Comparison of ENCODE assay signal across 23 cellular contexts in genomic region chr19:16133818-16134217, GRCh38. TPM values are rescaled to one million over a fixed set of nuclear protein-coding genes. Genes with fewer than 3 reads are reported as not detected.
DNase-seq lines count a peak whose midpoint lies in the region; ATAC-seq and TF ChIP-seq lines count a peak whose summit lies in the region.
"Had no signal": no experiment of that assay in that cellular context is flagged by ENCODE, and none has a peak within 500 bp of the region (broad histone marks: within the 10 kb centered on the region; RNA-seq: fewer than 3 reads in every experiment).

No MANE protein-coding gene starts in this region.

- H2BK5ac ChIP-seq in mesendoderm (ENCODE audit: low read length) = no peak overlapping the region

- H3K4me1 ChIP-seq in CD8-positive, alpha-beta memory T cell (ENCODE audit: insufficient read depth, low read length) = peaks cover 5% of the 10 kb centered on the region
- peaks cover 17% of the 10 kb centered on the region for H3K4me1 ChIP-seq in OCI-LY7 (ENCODE audit: insufficient read depth, low read length, poor library complexity, severe bottlenecking)
- H3K4me1 ChIP-seq in mesendoderm (ENCODE audit: control insufficient read depth, low read depth, low read length) = no peaks in the 10 kb centered on the region
- H3K4me1 ChIP-seq: prostate gland had no signal

- peak overlapping the region in 6 of 8 donors; percentile 28 to 77 (median 62) for H3K27ac Mint-ChIP-seq in CD8-positive, alpha-beta memory T cell
- peak overlapping the region; percentile 73 to 76 for H3K27ac Mint-ChIP-seq in natural killer cell
- H3K27ac Mint-ChIP-seq: nephron, type B pancreatic cell had no signal

- H2BK120ac ChIP-seq in mesendoderm (ENCODE audit: low read depth, low read length) = no peak overlapping the region

- H3K9me3 Mint-ChIP-seq in CD8-positive, alpha-beta memory T cell = no peaks in the 10 kb centered on the region
- peaks cover 9 to 11% of the 10 kb centered on the region in 2 donors for H3K9me3 Mint-ChIP-seq in natural killer cell
- H3K9me3 Mint-ChIP-seq: nephron, type B pancreatic cell had no signal

- H3K79me2 ChIP-seq in OCI-LY7 (ENCODE audit: insufficient read depth, low read depth, low read length) (no peaks in the 10 kb centered on the region), mesendoderm (ENCODE audit: control insufficient read depth, insufficient read depth, low read length) (no peaks in the 10 kb centered on the region)

- H2AK5ac ChIP-seq in mesendoderm (ENCODE audit: low read length) = no peak overlapping the region

- H3K4me2 ChIP-seq in OCI-LY7 (ENCODE audit: low read length) (no peak overlapping the region), mesendoderm (ENCODE audit: low read length) (no peak overlapping the region)

- WGBS in mesendoderm (ENCODE audit: extremely low coverage, insufficient coverage, low lambda C conversion rate) = no CpG with 5 or more reads among the region's 4 CpGs

- POLR2A ChIA-PET in CD8-positive, alpha-beta memory T cell (lab: Charles Lee) = no interaction called here
- POLR2A ChIA-PET in OCI-LY7 (lab: Charles Lee) = interaction anchor here (0.7 kb wide), 1 partner anchor 12 kb away, joined by 3 read pairs; no protein-coding TSS in a partner anchor
- POLR2A ChIA-PET in GM10248 (lab: Yijun Ruan, JAX) = interaction anchor here (0.6 to 1.0 kb wide), 4 partner anchors 14 to 60 kb away, joined by 3 to 7 read pairs (median 5); no protein-coding TSS in a partner anchor

- no peak overlapping the region for H3K4ac ChIP-seq in mesendoderm (ENCODE audit: low read depth, low read length)

- H3K27me3 ChIP-seq in CD8-positive, alpha-beta memory T cell (ENCODE audit: insufficient read depth, low read length, poor library complexity, severe bottlenecking) = no peaks in the 10 kb centered on the region
- H3K27me3 ChIP-seq in mesendoderm (ENCODE audit: insufficient read depth, low read length, poor library complexity) = no peaks in the 10 kb centered on the region
- H3K27me3 ChIP-seq: stomach had no signal

- no peaks in the 10 kb centered on the region for H3K9me2 ChIP-seq in OCI-LY7 (ENCODE audit: insufficient read depth, low read length)

- H3K4me3 Mint-ChIP-seq in CD8-positive, alpha-beta memory T cell = no peak overlapping the region
- H3K4me3 Mint-ChIP-seq in natural killer cell = no peak overlapping the region
- H3K4me3 Mint-ChIP-seq: nephron, type B pancreatic cell had no signal

- H3K4me3 ChIP-seq in CD8-positive, alpha-beta memory T cell (ENCODE audit: low read length) = no peak overlapping the region
- no peak overlapping the region for H3K4me3 ChIP-seq in OCI-LY7 (ENCODE audit: low read depth, low read length, poor library complexity, severe bottlenecking)
- H3K4me3 ChIP-seq in mesendoderm (ENCODE audit: low read length) = no peak overlapping the region
- H3K4me3 ChIP-seq: prostate gland, stomach had no signal

- no peak for TF ChIP-seq CTCF in OCI-LY7 (conservative IDR thresholded peaks at IDR 0.05; ENCODE audit: low read length)
- TF ChIP-seq CTCF in natural killer cell (IDR thresholded peaks at IDR 0.05) = no peak
- no peak for TF ChIP-seq CTCF in GM10248 (IDR thresholded peaks at IDR 0.05; ENCODE audit: control extremely low read depth, extremely low read depth, low read depth, missing control alignments)

- H4K5ac ChIP-seq in mesendoderm (ENCODE audit: low read length) = no peak overlapping the region

- H3K23ac ChIP-seq in mesendoderm (ENCODE audit: low read length) = no peak overlapping the region

- H3K36me3 Mint-ChIP-seq in CD8-positive, alpha-beta memory T cell = peaks cover 32 to 56% (median 33%) of the 10 kb centered on the region in 3 donors
- peaks cover 25% of the 10 kb centered on the region for H3K36me3 Mint-ChIP-seq in natural killer cell

- H2AFZ ChIP-seq in OCI-LY7 (ENCODE audit: low read length) = no peak overlapping the region

- no peak overlapping the region for H3K27ac ChIP-seq in CD8-positive, alpha-beta memory T cell (ENCODE audit: low read depth, low read length)
- H3K27ac ChIP-seq in OCI-LY7 (ENCODE audit: low read depth, low read length, poor library complexity, severe bottlenecking) (peak overlapping the region; percentile 32), mesendoderm (ENCODE audit: low read depth, low read length) (no peak overlapping the region)
- H3K27ac ChIP-seq: prostate gland, stomach had no signal

- intact Hi-C loops in OCI-LY7 (cut with micrococcal nuclease; ENCODE audit: unreplicated experiment) (no loop called here), natural killer cell (cut with micrococcal nuclease) (no loop called here)

- no peaks in the 10 kb centered on the region for H4K20me1 ChIP-seq in OCI-LY7 (ENCODE audit: insufficient read depth, low read length)

- DNase-seq in CD8-positive, alpha-beta memory T cell = no peak
- no peak for DNase-seq in OCI-LY7 (ENCODE audit: low spot score)
- no peak for DNase-seq in natural killer cell
- no peak for DNase-seq in GM10248 (ENCODE audit: extremely low spot score)
- no peak for DNase-seq in mesendoderm
- DNase-seq: activated CD4-positive, alpha-beta T cell treated with anti-CD3 and anti-CD28 coated beads, Interleukin-2, amount 50 U/mL, for 48 hours; cortex of kidney; hypothalamus; kidney; NCI-H1694 treated with DMSO at 0.1 percent for 48 hours; NCI-H2227 treated with DMSO at 0.1 percent for 48 hours; NCI-H82; stomach; T-helper 2 cell had no signal

- H3K4me1 Mint-ChIP-seq in CD8-positive, alpha-beta memory T cell = peaks cover 10 to 19% (median 16%) of the 10 kb centered on the region in 3 donors
- peaks cover 65 to 66% of the 10 kb centered on the region in 2 donors for H3K4me1 Mint-ChIP-seq in natural killer cell
- H3K4me1 Mint-ChIP-seq: nephron had no signal

- no peak overlapping the region for H4K8ac ChIP-seq in mesendoderm (ENCODE audit: low read depth, low read length)

- H3K79me1 ChIP-seq in mesendoderm (ENCODE audit: low read length) = no peaks in the 10 kb centered on the region

- CTCF ChIA-PET in CD8-positive, alpha-beta memory T cell (lab: Charles Lee) = no interaction called here
- CTCF ChIA-PET in OCI-LY7 (lab: Charles Lee; ENCODE audit: unreplicated experiment) = interaction anchor here (1.0 kb wide), 1 partner anchor 12 kb away, joined by 3 read pairs; no protein-coding TSS in a partner anchor
- CTCF ChIA-PET in GM10248 (lab: Yijun Ruan, JAX) = interaction anchor here (1.0 to 1.3 kb wide), 3 partner anchors 12 to 21 kb away, joined by 3 read pairs; partner anchors contain the start of gene RAB8A

- no peak overlapping the region for H3K18ac ChIP-seq in mesendoderm (ENCODE audit: low read length)

- H3K27me3 Mint-ChIP-seq in CD8-positive, alpha-beta memory T cell = no peaks in the 10 kb centered on the region
- no peaks in the 10 kb centered on the region for H3K27me3 Mint-ChIP-seq in natural killer cell (ENCODE audit: low read depth in 2 of 2)
- H3K27me3 Mint-ChIP-seq: type B pancreatic cell had no signal

- H2BK15ac ChIP-seq in mesendoderm (replicated peaks; ENCODE audit: low read depth) = no peak overlapping the region

- no peak overlapping the region for H3K56ac ChIP-seq in mesendoderm (ENCODE audit: low read length)

- no TSS peak for BruUV-seq in OCI-LY7 (replicated peaks; lab: Mats Ljungman, UMichigan)

- no peak overlapping the region for H3K9ac ChIP-seq in mesendoderm (ENCODE audit: low read length)

- ATAC-seq in natural killer cell (no peak), HG03565 (IDR thresholded peaks at IDR 0.05; ENCODE audit: unreplicated experiment) (no peak)
- ATAC-seq: Panc1 had no signal

- no peaks in the 10 kb centered on the region for H3K9me3 ChIP-seq in CD8-positive, alpha-beta memory T cell (ENCODE audit: low read length)
- H3K9me3 ChIP-seq in OCI-LY7 (ENCODE audit: low read length) = no peaks in the 10 kb centered on the region
- H3K9me3 ChIP-seq: prostate gland, stomach had no signal

- H3K36me3 ChIP-seq in CD8-positive, alpha-beta memory T cell (ENCODE audit: insufficient read depth, low read length) = peaks cover 34% of the 10 kb centered on the region
- H3K36me3 ChIP-seq in OCI-LY7 (ENCODE audit: insufficient read depth, low read length) = peaks cover 66% of the 10 kb centered on the region
- H3K36me3 ChIP-seq in mesendoderm (ENCODE audit: control insufficient read depth, insufficient read depth, low read length) = peaks cover 17% of the 10 kb centered on the region

RNA-seq across cellular contexts. Expression of gene HSH2D, which starts 9.7 kb away (rescaled TPM):
- 1 to 10 TPM; 8.6 to 9.3 TPM for total RNA-seq in CD8-positive, alpha-beta memory T cell
- polyA plus RNA-seq in CD8-positive, alpha-beta memory T cell = 12.8 TPM
- total RNA-seq in OCI-LY7 (2014; rRNA removed; shearing (Covaris generic)) = 52.4 and 57.6 TPM in 2 replicates
- total RNA-seq in OCI-LY7 (2022) (70.4 and 79.0 TPM in 2 replicates), natural killer cell (100 to 1,000 TPM; 203 to 319 (median 278) TPM)
- 0.56 TPM for polyA plus RNA-seq in mesendoderm (2013, experiment 1 of 2)
- polyA plus RNA-seq in mesendoderm (2013, experiment 2 of 2) = 0.49 TPM
- total RNA-seq: endothelial cell of umbilical vein, SK-MEL-5 had no signal
- polyA plus RNA-seq: endothelial cell of umbilical vein had no signal

RNA-seq across cellular contexts. Expression of gene RAB8A, which starts 22.1 kb away (rescaled TPM):
- total RNA-seq in CD8-positive, alpha-beta memory T cell = 100 to 1,000 TPM; 268 to 298 TPM
- 86.3 TPM for polyA plus RNA-seq in CD8-positive, alpha-beta memory T cell
- 64.9 and 69.1 TPM in 2 replicates for total RNA-seq in OCI-LY7 (2014; rRNA removed; shearing (Covaris generic))
- total RNA-seq in OCI-LY7 (2022) (124 and 138 TPM in 2 replicates), natural killer cell (100 to 1,000 TPM; 137 to 161 (median 149) TPM)
- polyA plus RNA-seq in mesendoderm (2013, experiment 1 of 2) = 61.3 TPM
- 61.3 TPM for polyA plus RNA-seq in mesendoderm (2013, experiment 2 of 2)

RNA-seq across cellular contexts. Expression of gene CIB3, which starts 39.5 kb away (rescaled TPM):
- total RNA-seq in CD8-positive, alpha-beta memory T cell = not detected
- not detected for polyA plus RNA-seq in CD8-positive, alpha-beta memory T cell
- total RNA-seq in OCI-LY7 (2014; rRNA removed; shearing (Covaris generic)) = 5.4 TPM in 1 of 2 replicates, not detected in the other
- total RNA-seq in OCI-LY7 (2022) (not detected in 2 replicates), natural killer cell (not detected)
- not detected for polyA plus RNA-seq in mesendoderm (2013, experiment 1 of 2)
- polyA plus RNA-seq in mesendoderm (2013, experiment 2 of 2) = not detected
- total RNA-seq: endothelial cell of umbilical vein, kidney, prostate gland, SK-MEL-5, skeletal muscle tissue, stomach had no signal
- polyA plus RNA-seq: adipose tissue, endothelial cell of umbilical vein, stomach had no signal

RNA-seq across cellular contexts. Expression of gene FAM32A, which starts 51.4 kb away (rescaled TPM):
- 10 to 100 TPM; 62.4 to 68.3 TPM for total RNA-seq in CD8-positive, alpha-beta memory T cell
- polyA plus RNA-seq in CD8-positive, alpha-beta memory T cell = 127 TPM
- total RNA-seq in OCI-LY7 (2014; rRNA removed; shearing (Covaris generic)) = 71.0 and 104 TPM in 2 replicates
- total RNA-seq in OCI-LY7 (2022) (64.5 and 65.7 TPM in 2 replicates), natural killer cell (10 to 100 TPM; 46.3 to 69.3 (median 63.3) TPM)
- 93.6 TPM for polyA plus RNA-seq in mesendoderm (2013, experiment 1 of 2)
- 93.1 TPM for polyA plus RNA-seq in mesendoderm (2013, experiment 2 of 2)

RNA-seq across cellular contexts. Expression of gene TPM4, which starts 57.5 kb away (rescaled TPM):
- 100 to 1,000 TPM; 259 to 270 TPM for total RNA-seq in CD8-positive, alpha-beta memory T cell
- 127 TPM for polyA plus RNA-seq in CD8-positive, alpha-beta memory T cell
- 111 and 134 TPM in 2 replicates for total RNA-seq in OCI-LY7 (2014; rRNA removed; shearing (Covaris generic))
- 98.1 and 108 TPM in 2 replicates for total RNA-seq in OCI-LY7 (2022)
- total RNA-seq in natural killer cell = 100 to 1,000 TPM; 239 to 283 (median 266) TPM
- 604 TPM for polyA plus RNA-seq in mesendoderm (2013, experiment 1 of 2)
- polyA plus RNA-seq in mesendoderm (2013, experiment 2 of 2) = 628 TPM

Comparison
In these comparisons a context has a peak if more than half of its experiments do, and no peak if none do; other contexts are left out.
1. RNA of gene HSH2D, which starts 9.7 kb away (total RNA-seq): 203 to 319 TPM in natural killer cell and 52.4 to 79.0 TPM in OCI-LY7; 8.6 to 9.3 TPM in CD8-positive, alpha-beta memory T cell; every median in the first group is over 4 times any median in the second.